In the genomic region with DNA sequence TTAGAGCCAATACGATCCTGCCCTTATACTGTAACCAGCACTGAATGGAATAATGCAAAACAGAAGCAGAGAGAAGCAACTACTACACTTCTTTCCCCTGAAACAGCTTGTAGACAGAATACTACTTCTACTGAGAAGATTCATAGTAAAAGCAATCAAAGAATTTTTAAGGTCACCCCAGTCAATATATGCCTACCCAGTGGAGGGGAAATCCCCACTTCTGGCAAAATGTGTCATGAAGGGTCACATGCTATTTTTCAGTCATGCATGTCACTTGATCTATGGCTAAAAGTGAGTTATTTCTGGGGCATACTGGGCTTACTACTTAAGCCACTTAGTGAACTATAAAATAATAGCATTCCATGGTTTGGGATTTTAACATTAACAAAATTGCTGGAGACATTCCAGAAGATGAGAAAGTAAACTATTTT, we compare ENCODE assay signal across 8 cellular contexts. TPM values are rescaled to one million over a fixed set of nuclear protein-coding genes. Genes with fewer than 3 reads are reported as not detected.
DNase-seq lines count a peak whose midpoint lies in the region; ATAC-seq and TF ChIP-seq lines count a peak whose summit lies in the region.

No MANE protein-coding gene starts in this region.

- DNase-seq in CD1c-positive myeloid dendritic cell (ENCODE audit: extremely low spot score) (peak; percentile 68), fibroblast of mammary gland (ENCODE audit: low read depth) (peak; percentile 17), NCI-H2171 (lab: John Stamatoyannopoulos, UW) (no peak), cerebellum (ENCODE audit: low spot score) (no peak), left lobe of liver (ENCODE audit: low spot score) (no peak), D341Med (ENCODE audit: low spot score) (no peak)

- TF ChIP-seq CTCF in fibroblast of mammary gland (conservative IDR thresholded peaks at IDR 0.05; ENCODE audit: control insufficient read depth, insufficient read depth, low read depth, low read length): no peak

- ATAC-seq in GM19372 (IDR thresholded peaks at IDR 0.05; ENCODE audit: low read depth, unreplicated experiment) (peak; percentile 74), HG03432 (IDR thresholded peaks at IDR 0.05; ENCODE audit: unreplicated experiment) (peak; percentile 84), left lobe of liver (no peak)

- H3K4me3 ChIP-seq in fibroblast of mammary gland (ENCODE audit: control insufficient read depth, low read depth, low read length): no peak overlapping the region

RNA-seq across cellular contexts. Expression of gene IRF5, which starts 25.6 kb away (rescaled TPM):
- total RNA-seq in cerebellum (2.5 TPM), left lobe of liver (5.0 TPM)

RNA-seq across cellular contexts. Expression of gene KCP, which starts 52.8 kb away (rescaled TPM):
- total RNA-seq in cerebellum: 3.4 TPM
- 0.15 TPM for total RNA-seq in left lobe of liver

Comparison
In these comparisons a context has a peak if more than half of its experiments do, and no peak if none do; other contexts are left out.
1. DNase-seq: peak in CD1c-positive myeloid dendritic cell (single experiment) and fibroblast of mammary gland (single experiment); none in NCI-H2171 (single experiment), cerebellum (single experiment), left lobe of liver (single experiment) and D341Med (single experiment).